ENCODE assay signal across 1 cellular context in the genomic region with DNA sequence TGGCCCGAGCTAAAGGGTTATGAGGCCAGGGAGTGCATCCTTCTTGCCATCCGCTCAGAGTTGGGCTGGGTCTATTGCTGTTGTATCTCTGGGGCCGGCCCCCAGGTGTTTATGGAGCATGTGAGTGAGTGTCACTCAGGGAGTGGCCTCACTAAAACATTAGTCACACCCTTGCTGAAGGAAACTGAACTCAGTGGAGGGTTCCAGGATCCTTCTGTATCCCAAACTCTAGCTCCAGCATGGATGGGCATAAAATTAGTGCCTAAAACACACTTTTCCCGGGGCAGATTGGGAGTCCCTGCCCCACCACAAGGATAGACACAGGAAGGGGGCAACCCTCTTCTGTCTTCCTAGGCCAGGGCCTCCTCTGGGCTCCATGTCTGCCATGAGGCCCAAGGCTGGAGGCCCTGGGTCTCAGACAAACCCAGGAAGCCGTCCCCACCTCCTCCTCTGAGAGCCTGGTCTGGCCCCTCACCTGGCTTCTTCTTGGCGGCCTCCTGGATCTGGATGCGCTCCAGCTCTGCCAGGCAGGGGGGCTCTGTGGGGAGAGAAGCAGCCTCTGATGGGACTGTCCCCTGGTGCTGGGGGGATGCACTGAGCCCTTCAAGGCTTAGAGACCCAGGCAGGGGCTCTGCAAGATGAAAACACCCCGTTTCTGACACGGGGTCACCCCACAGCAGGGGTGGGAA.
TF ChIP-seq lines count a peak whose summit lies in the region.

No MANE protein-coding gene starts in this region.

TF ChIP-seq in HEK293, 187 proteins besides CTCF, POLR2A, EP300 and RAD21:
- TF ChIP-seq, protein P1, sequence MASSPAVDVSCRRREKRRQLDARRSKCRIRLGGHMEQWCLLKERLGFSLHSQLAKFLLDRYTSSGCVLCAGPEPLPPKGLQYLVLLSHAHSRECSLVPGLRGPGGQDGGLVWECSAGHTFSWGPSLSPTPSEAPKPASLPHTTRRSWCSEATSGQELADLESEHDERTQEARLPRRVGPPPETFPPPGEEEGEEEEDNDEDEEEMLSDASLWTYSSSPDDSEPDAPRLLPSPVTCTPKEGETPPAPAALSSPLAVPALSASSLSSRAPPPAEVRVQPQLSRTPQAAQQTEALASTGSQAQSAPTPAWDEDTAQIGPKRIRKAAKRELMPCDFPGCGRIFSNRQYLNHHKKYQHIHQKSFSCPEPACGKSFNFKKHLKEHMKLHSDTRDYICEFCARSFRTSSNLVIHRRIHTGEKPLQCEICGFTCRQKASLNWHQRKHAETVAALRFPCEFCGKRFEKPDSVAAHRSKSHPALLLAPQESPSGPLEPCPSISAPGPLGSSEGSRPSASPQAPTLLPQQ (tag by site-specific recombination; IDR thresholded peaks at IDR 0.05) = 0 out of 2 replicates have a peak, but pooled peaks have one; percentile 59
- TF ChIP-seq KLF10 (tag by site-specific recombination; IDR thresholded peaks at IDR 0.05) = 0 out of 2 replicates have a peak, but pooled peaks have one; percentile 16
- no peak for TF ChIP-seq ZNF747 (tag by site-specific recombination; IDR thresholded peaks at IDR 0.05)
- TF ChIP-seq, protein P2, sequence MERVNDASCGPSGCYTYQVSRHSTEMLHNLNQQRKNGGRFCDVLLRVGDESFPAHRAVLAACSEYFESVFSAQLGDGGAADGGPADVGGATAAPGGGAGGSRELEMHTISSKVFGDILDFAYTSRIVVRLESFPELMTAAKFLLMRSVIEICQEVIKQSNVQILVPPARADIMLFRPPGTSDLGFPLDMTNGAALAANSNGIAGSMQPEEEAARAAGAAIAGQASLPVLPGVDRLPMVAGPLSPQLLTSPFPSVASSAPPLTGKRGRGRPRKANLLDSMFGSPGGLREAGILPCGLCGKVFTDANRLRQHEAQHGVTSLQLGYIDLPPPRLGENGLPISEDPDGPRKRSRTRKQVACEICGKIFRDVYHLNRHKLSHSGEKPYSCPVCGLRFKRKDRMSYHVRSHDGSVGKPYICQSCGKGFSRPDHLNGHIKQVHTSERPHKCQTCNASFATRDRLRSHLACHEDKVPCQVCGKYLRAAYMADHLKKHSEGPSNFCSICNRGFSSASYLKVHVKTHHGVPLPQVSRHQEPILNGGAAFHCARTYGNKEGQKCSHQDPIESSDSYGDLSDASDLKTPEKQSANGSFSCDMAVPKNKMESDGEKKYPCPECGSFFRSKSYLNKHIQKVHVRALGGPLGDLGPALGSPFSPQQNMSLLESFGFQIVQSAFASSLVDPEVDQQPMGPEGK (tag by site-specific recombination; IDR thresholded peaks at IDR 0.05) = peak; percentile 67
- TF ChIP-seq GLIS1 (tag by site-specific recombination; IDR thresholded peaks at IDR 0.05) = peak; percentile 57
- TF ChIP-seq, protein P3, sequence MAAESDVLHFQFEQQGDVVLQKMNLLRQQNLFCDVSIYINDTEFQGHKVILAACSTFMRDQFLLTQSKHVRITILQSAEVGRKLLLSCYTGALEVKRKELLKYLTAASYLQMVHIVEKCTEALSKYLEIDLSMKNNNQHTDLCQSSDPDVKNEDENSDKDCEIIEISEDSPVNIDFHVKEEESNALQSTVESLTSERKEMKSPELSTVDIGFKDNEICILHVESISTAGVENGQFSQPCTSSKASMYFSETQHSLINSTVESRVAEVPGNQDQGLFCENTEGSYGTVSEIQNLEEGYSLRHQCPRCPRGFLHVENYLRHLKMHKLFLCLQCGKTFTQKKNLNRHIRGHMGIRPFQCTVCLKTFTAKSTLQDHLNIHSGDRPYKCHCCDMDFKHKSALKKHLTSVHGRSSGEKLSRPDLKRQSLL (tag by site-specific recombination; IDR thresholded peaks at IDR 0.05) = no peak
- TF ChIP-seq ZNF600 (tag by site-specific recombination; IDR thresholded peaks at IDR 0.05) = peak; percentile 69; the same call in 1 of the 2 replicates
- TF ChIP-seq, protein P4, sequence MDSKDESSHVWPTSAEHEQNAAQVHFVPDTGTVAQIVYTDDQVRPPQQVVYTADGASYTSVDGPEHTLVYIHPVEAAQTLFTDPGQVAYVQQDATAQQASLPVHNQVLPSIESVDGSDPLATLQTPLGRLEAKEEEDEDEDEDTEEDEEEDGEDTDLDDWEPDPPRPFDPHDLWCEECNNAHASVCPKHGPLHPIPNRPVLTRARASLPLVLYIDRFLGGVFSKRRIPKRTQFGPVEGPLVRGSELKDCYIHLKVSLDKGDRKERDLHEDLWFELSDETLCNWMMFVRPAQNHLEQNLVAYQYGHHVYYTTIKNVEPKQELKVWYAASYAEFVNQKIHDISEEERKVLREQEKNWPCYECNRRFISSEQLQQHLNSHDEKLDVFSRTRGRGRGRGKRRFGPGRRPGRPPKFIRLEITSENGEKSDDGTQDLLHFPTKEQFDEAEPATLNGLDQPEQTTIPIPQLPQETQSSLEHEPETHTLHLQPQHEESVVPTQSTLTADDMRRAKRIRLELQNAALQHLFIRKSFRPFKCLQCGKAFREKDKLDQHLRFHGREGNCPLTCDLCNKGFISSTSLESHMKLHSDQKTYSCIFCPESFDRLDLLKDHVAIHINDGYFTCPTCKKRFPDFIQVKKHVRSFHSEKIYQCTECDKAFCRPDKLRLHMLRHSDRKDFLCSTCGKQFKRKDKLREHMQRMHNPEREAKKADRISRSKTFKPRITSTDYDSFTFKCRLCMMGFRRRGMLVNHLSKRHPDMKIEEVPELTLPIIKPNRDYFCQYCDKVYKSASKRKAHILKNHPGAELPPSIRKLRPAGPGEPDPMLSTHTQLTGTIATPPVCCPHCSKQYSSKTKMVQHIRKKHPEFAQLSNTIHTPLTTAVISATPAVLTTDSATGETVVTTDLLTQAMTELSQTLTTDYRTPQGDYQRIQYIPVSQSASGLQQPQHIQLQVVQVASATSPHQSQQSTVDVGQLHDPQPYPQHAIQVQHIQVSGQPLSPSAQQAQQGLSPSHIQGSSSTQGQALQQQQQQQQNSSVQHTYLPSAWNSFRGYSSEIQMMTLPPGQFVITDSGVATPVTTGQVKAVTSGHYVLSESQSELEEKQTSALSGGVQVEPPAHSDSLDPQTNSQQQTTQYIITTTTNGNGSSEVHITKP (tag by site-specific recombination; IDR thresholded peaks at IDR 0.05) = peak; percentile 46; the same call in 1 of the 2 replicates
- TF ChIP-seq SP3 (tag by site-specific recombination; IDR thresholded peaks at IDR 0.05) = 0 out of 2 replicates have a peak, but pooled peaks have one; percentile 1
- TF ChIP-seq ZNF548 (tag by site-specific recombination; IDR thresholded peaks at IDR 0.05) = no peak
- TF ChIP-seq KLF17 (tag by site-specific recombination; IDR thresholded peaks at IDR 0.05) = 0 out of 2 replicates have a peak, but pooled peaks have one; percentile 30
- 0 out of 2 replicates have a peak, but pooled peaks have one; percentile 79 for TF ChIP-seq ZNF449 (tag by site-specific recombination; IDR thresholded peaks at IDR 0.05)
- peak; percentile 72 for TF ChIP-seq KLF1 (tag by site-specific recombination; IDR thresholded peaks at IDR 0.05)
